22 cellular contexts compared by ENCODE assay signal in the genomic region with DNA sequence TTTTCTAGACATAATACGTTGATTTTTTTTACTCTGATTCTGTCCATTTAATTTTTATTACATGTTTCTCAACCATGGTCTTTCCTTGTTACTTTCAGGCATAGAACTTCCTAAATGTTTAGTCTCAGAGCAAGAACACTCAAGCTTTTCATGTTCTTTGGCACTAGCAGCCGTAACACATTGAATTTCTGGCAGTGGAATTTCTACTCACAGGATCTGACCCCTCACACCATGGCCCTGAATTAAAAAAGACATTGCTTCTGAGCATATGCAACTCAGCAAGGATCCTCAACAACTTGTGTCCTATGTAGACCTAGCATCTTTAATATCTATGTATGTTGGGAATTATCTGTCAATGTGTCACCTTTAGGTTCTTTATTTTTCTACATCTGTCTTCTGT. TPM values are rescaled to one million over a fixed set of nuclear protein-coding genes. Genes with fewer than 3 reads are reported as not detected.
DNase-seq lines count a peak whose midpoint lies in the region; ATAC-seq and TF ChIP-seq lines count a peak whose summit lies in the region.
"Had no signal": no experiment of that assay in that cellular context is flagged by ENCODE, and none has a peak within 500 bp of the region (broad histone marks: within the 10 kb centered on the region; RNA-seq: fewer than 3 reads in every experiment).

No MANE protein-coding gene starts in this region.

- H3K27me3 Mint-ChIP-seq in type B pancreatic cell = no peaks in the 10 kb centered on the region
- H3K27me3 Mint-ChIP-seq: activated CD4-positive, alpha-beta memory T cell treated with anti-CD3 and anti-CD28 coated beads, Interleukin-2, amount 10 ng/mL, durations not matched to agents 7 days and 5 days; stimulated activated naive B cell treated with anti-CD40 and anti-IgM and Interleukin-4, amounts not matched to agents 10 μg/mL and 1 μg/mL and 100 μg/mL, for 72 hours; T-helper 17 cell had no signal

- H3K4me1 Mint-ChIP-seq in type B pancreatic cell (ENCODE audit: unreplicated experiment) = peaks cover 6% of the 10 kb centered on the region
- H3K4me1 Mint-ChIP-seq: endodermal cell had no signal

- intact Hi-C loops in Right ventricle myocardium inferior (cut with DNase I) = no loop called here
- intact Hi-C loops in cardiac septum (cut with DNase I) = no loop called here
- intact Hi-C loops in left ventricle myocardium inferior (cut with micrococcal nuclease) = no loop called here
- intact Hi-C loops in psoas muscle (cut with DNase I) = no loop called here

- H3K36me3 ChIP-seq in left ventricle myocardium inferior (no peaks in the 10 kb centered on the region), psoas muscle (ENCODE audit: insufficient read depth in 1 of 2, low read depth in 1 of 2) (no peaks in the 10 kb centered on the region)
- H3K36me3 ChIP-seq: BE2C, SJCRH30 had no signal

- H3K4me1 ChIP-seq in left ventricle myocardium inferior (peaks cover 65% of the 10 kb centered on the region), psoas muscle (peaks cover 55% of the 10 kb centered on the region)
- H3K4me1 ChIP-seq: BE2C had no signal

- ATAC-seq in Right ventricle myocardium inferior = peak; percentile 32
- ATAC-seq in psoas muscle = peak in 1 of 4 donors; percentile 17
- ATAC-seq: stimulated activated naive B cell treated with anti-CD40 and anti-IgM and Interleukin-4, amounts not matched to agents 10 μg/mL and 1 μg/mL and 100 μg/mL, for 72 hours; T-helper 17 cell had no signal

- WGBS in psoas muscle, 3 donors = 27 to 42% (median 29%) methylated on average over 2 of the region's 2 CpGs

- no peaks in the 10 kb centered on the region for H3K27me3 ChIP-seq in left ventricle myocardium inferior (ENCODE audit: low read depth)
- no peaks in the 10 kb centered on the region for H3K27me3 ChIP-seq in psoas muscle (ENCODE audit: insufficient read depth in 3 of 3, low read length in 2 of 3)
- H3K27me3 ChIP-seq: BE2C, SJCRH30 had no signal

- H3K36me3 Mint-ChIP-seq in type B pancreatic cell = peaks cover 4% of the 10 kb centered on the region

- DNase-seq in Right ventricle myocardium inferior (ENCODE audit: missing footprints) (no peak), cardiac septum (ENCODE audit: low spot score) (no peak), left ventricle myocardium inferior (no peak), psoas muscle (no peak), type B pancreatic cell (ENCODE audit: extremely low spot score, unreplicated experiment) (no peak), MV-4-11 (lab: John Stamatoyannopoulos, UW) (no peak), NCI-H774 (lab: John Stamatoyannopoulos, UW) (no peak), NCI-H2171 (lab: John Stamatoyannopoulos, UW) (no peak)
- DNase-seq: 8988T; activated CD4-positive, alpha-beta memory T cell treated with anti-CD3 and anti-CD28 coated beads, Interleukin-2, amount 10 ng/mL, durations not matched to agents 7 days and 5 days; amniotic stem cell; BE2C; endodermal cell; GOT3; kidney; mesendoderm; NCI-H146; NCI-H82; SJCRH30; stimulated activated naive B cell treated with anti-CD40 and anti-IgM and Interleukin-4, amounts not matched to agents 10 μg/mL and 1 μg/mL and 100 μg/mL, for 72 hours; T-helper 17 cell had no signal

- H3K27ac ChIP-seq in left ventricle myocardium inferior (replicated peaks) (peak overlapping the region; percentile 80), psoas muscle (peak overlapping the region; percentile 44)
- H3K27ac ChIP-seq: SJCRH30 had no signal

- no peak overlapping the region for H3K27ac Mint-ChIP-seq in type B pancreatic cell
- H3K27ac Mint-ChIP-seq: activated CD4-positive, alpha-beta memory T cell treated with anti-CD3 and anti-CD28 coated beads, Interleukin-2, amount 10 ng/mL, durations not matched to agents 7 days and 5 days; endodermal cell; stimulated activated naive B cell treated with anti-CD40 and anti-IgM and Interleukin-4, amounts not matched to agents 10 μg/mL and 1 μg/mL and 100 μg/mL, for 72 hours; T-helper 17 cell had no signal

- TF ChIP-seq CTCF in left ventricle myocardium inferior (IDR thresholded peaks at IDR 0.05; ENCODE audit: borderline replicate concordance) = no peak
- no peak for TF ChIP-seq CTCF in psoas muscle (IDR thresholded peaks at IDR 0.05)
- no peak for TF ChIP-seq CTCF in type B pancreatic cell (conservative IDR thresholded peaks at IDR 0.05)

- peak overlapping the region; percentile 10 for H3K4me3 ChIP-seq in left ventricle myocardium inferior
- H3K4me3 ChIP-seq in psoas muscle = no peak overlapping the region
- H3K4me3 ChIP-seq: SJCRH30 had no signal

- H3K9me3 ChIP-seq in left ventricle myocardium inferior (replicated peaks) (no peaks in the 10 kb centered on the region), psoas muscle (no peaks in the 10 kb centered on the region)
- H3K9me3 ChIP-seq: BE2C, SJCRH30 had no signal

- peaks cover 6% of the 10 kb centered on the region for H3K9me3 Mint-ChIP-seq in type B pancreatic cell
- H3K9me3 Mint-ChIP-seq: activated CD4-positive, alpha-beta memory T cell treated with anti-CD3 and anti-CD28 coated beads, Interleukin-2, amount 10 ng/mL, durations not matched to agents 7 days and 5 days; nephron had no signal

- H3K4me3 Mint-ChIP-seq in type B pancreatic cell = no peak overlapping the region
- H3K4me3 Mint-ChIP-seq: activated CD4-positive, alpha-beta memory T cell treated with anti-CD3 and anti-CD28 coated beads, Interleukin-2, amount 10 ng/mL, durations not matched to agents 7 days and 5 days; endodermal cell; nephron; stimulated activated naive B cell treated with anti-CD40 and anti-IgM and Interleukin-4, amounts not matched to agents 10 μg/mL and 1 μg/mL and 100 μg/mL, for 72 hours; T-helper 17 cell had no signal

RNA-seq across cellular contexts. Expression of gene RPA3, which starts 23.0 kb away (rescaled TPM):
- total RNA-seq in Right ventricle myocardium inferior (26.8 TPM), cardiac septum (18.4 TPM), left ventricle myocardium inferior (21.1 TPM), psoas muscle (10 to 100 TPM; 13.1 to 18.9 (median 14.5) TPM), type B pancreatic cell (ENCODE audit: low replicate concordance) (27.3 and 42.3 TPM in 2 replicates)
- 10 to 100 TPM; 10.8 to 24.8 (median 13.3) TPM for polyA plus RNA-seq in psoas muscle

RNA-seq across cellular contexts. Expression of gene UMAD1, which starts 54.9 kb away (rescaled TPM):
- total RNA-seq in Right ventricle myocardium inferior (13.3 TPM), cardiac septum (16.3 TPM), left ventricle myocardium inferior (16.4 TPM), psoas muscle (10 to 100 TPM; 10.1 to 18.3 (median 14.1) TPM), type B pancreatic cell (ENCODE audit: low replicate concordance) (9.0 and 10.5 TPM in 2 replicates)
- polyA plus RNA-seq in psoas muscle = 10 to 100 TPM in 1 of 3 donors, 1 to 10 TPM in 2; 6.2 to 19.1 (median 9.4) TPM
